ENCODE assay signal across 8 cellular contexts in the genomic region with DNA sequence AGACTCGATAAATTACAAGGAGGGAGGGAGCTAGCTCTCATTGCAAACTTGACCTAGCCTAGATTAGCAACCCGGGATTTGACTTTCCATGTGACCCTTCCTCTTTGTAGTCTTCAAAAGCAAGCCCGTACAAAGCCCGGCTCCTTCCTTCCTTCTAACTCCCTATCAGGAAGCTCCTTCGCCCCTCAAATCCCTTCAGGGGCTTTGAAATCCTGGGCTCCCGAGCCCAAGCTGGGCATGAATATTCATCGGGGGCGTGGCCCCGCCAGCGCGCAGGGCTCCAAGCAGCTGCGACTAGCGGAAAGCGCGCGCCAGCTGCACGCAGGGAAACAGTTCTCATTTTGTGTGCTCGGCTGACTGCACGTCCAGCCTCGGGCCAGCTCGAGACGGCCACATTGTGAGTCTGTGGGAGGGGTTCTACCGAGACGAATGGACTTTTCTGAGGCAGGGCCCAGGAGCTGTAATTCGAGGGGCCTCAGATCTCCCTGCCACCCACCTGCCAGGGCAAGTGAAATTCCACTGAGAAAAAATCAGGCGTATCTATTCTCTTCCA.
DNase-seq lines count a peak whose midpoint lies in the region; ATAC-seq and TF ChIP-seq lines count a peak whose summit lies in the region.

No MANE protein-coding gene starts in this region.

- H3K4me3 Mint-ChIP-seq in neural crest cell = peak overlapping the region; percentile 83

- no peaks in the 10 kb centered on the region for H3K27me3 ChIP-seq in thymus (ENCODE audit: control insufficient read depth, insufficient read depth)

- no peaks in the 10 kb centered on the region for H3K36me3 Mint-ChIP-seq in neural crest cell (ENCODE audit: low read depth)

- peak; percentile 0; the same call in 1 of the 2 replicates for TF ChIP-seq RAD21 in Ishikawa (IDR thresholded peaks at IDR 0.05; ENCODE audit: low read depth)

- no peaks in the 10 kb centered on the region for H3K9me3 ChIP-seq in thymus (ENCODE audit: control insufficient read depth)

- no peaks in the 10 kb centered on the region for H3K27me3 Mint-ChIP-seq in neural crest cell (ENCODE audit: low read depth)

- TF ChIP-seq CTCF in neural crest cell (conservative IDR thresholded peaks at IDR 0.05) = no peak

- peaks cover 6% of the 10 kb centered on the region for H3K4me1 ChIP-seq in thymus (ENCODE audit: control insufficient read depth, insufficient read depth, low read length)

- peaks cover 42% of the 10 kb centered on the region for H3K4me1 Mint-ChIP-seq in neural crest cell

- peak overlapping the region; percentile 55 for H3K27ac ChIP-seq in thymus (ENCODE audit: low read depth)

- no peaks in the 10 kb centered on the region for H3K36me3 ChIP-seq in thymus (ENCODE audit: control insufficient read depth, insufficient read depth)

- 2% methylated on average over 26 of the region's 26 CpGs for WGBS in thymus

- no peaks in the 10 kb centered on the region for H3K9me3 Mint-ChIP-seq in neural crest cell

- DNase-seq in DMS79 treated with DMSO at 0.1 percent for 48 hours (lab: John Stamatoyannopoulos, UW) (peak; percentile 97), RKO (ENCODE audit: low spot score) (peak; percentile 38), foreskin melanocyte (peak; percentile 88), neural crest cell (ENCODE audit: low read depth, low spot score) (peak; percentile 82)
- peak; percentile 4 to 58 (median 34) for DNase-seq in activated naive CD4-positive, alpha-beta T cell (lab: John Stamatoyannopoulos, UW)

- peak; percentile 89 for ATAC-seq in GM21717 (IDR thresholded peaks at IDR 0.05; ENCODE audit: unreplicated experiment)

- TF ChIP-seq EP300 in Ishikawa (IDR thresholded peaks at IDR 0.05; ENCODE audit: borderline replicate concordance) = no peak

- H3K27ac Mint-ChIP-seq in neural crest cell (ENCODE audit: unreplicated experiment) = peak overlapping the region; percentile 98

- H3K4me3 ChIP-seq in thymus (ENCODE audit: low read length) = peak overlapping the region; percentile 42

TF ChIP-seq in Ishikawa, 13 proteins besides CTCF, POLR2A, EP300 and RAD21:
- no peak for TF ChIP-seq CEBPB (IDR thresholded peaks at IDR 0.05)
- TF ChIP-seq YY1 (IDR thresholded peaks at IDR 0.05; ENCODE audit: low read depth) = no peak
- no peak for TF ChIP-seq NFIC (IDR thresholded peaks at IDR 0.05)
- no peak; the same call in 1 of the 2 replicates for TF ChIP-seq TAF1 (IDR thresholded peaks at IDR 0.05; ENCODE audit: low read depth)
- TF ChIP-seq TCF12 (IDR thresholded peaks at IDR 0.05; ENCODE audit: low read depth) = no peak
- no peak for TF ChIP-seq FOXM1 (IDR thresholded peaks at IDR 0.05; ENCODE audit: borderline replicate concordance, low read depth)
- TF ChIP-seq, protein P1, sequence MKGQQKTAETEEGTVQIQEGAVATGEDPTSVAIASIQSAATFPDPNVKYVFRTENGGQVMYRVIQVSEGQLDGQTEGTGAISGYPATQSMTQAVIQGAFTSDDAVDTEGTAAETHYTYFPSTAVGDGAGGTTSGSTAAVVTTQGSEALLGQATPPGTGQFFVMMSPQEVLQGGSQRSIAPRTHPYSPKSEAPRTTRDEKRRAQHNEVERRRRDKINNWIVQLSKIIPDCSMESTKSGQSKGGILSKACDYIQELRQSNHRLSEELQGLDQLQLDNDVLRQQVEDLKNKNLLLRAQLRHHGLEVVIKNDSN (IDR thresholded peaks at IDR 0.05) = no peak
- TF ChIP-seq, protein P2, sequence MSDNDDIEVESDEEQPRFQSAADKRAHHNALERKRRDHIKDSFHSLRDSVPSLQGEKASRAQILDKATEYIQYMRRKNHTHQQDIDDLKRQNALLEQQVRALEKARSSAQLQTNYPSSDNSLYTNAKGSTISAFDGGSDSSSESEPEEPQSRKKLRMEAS (IDR thresholded peaks at IDR 0.05) = peak; percentile 80
- TF ChIP-seq CREB1 (IDR thresholded peaks at IDR 0.05; ENCODE audit: low read depth) = no peak
- TF ChIP-seq, protein P3, sequence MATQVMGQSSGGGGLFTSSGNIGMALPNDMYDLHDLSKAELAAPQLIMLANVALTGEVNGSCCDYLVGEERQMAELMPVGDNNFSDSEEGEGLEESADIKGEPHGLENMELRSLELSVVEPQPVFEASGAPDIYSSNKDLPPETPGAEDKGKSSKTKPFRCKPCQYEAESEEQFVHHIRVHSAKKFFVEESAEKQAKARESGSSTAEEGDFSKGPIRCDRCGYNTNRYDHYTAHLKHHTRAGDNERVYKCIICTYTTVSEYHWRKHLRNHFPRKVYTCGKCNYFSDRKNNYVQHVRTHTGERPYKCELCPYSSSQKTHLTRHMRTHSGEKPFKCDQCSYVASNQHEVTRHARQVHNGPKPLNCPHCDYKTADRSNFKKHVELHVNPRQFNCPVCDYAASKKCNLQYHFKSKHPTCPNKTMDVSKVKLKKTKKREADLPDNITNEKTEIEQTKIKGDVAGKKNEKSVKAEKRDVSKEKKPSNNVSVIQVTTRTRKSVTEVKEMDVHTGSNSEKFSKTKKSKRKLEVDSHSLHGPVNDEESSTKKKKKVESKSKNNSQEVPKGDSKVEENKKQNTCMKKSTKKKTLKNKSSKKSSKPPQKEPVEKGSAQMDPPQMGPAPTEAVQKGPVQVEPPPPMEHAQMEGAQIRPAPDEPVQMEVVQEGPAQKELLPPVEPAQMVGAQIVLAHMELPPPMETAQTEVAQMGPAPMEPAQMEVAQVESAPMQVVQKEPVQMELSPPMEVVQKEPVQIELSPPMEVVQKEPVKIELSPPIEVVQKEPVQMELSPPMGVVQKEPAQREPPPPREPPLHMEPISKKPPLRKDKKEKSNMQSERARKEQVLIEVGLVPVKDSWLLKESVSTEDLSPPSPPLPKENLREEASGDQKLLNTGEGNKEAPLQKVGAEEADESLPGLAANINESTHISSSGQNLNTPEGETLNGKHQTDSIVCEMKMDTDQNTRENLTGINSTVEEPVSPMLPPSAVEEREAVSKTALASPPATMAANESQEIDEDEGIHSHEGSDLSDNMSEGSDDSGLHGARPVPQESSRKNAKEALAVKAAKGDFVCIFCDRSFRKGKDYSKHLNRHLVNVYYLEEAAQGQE (IDR thresholded peaks at IDR 0.05; ENCODE audit: low read depth) = no peak
- 0 out of 2 replicates have a peak, but pooled peaks have one; percentile 34 for TF ChIP-seq ZBTB7A (IDR thresholded peaks at IDR 0.05; ENCODE audit: low read depth)
- no peak for TF ChIP-seq TEAD4 (IDR thresholded peaks at IDR 0.05)
- no peak for TF ChIP-seq EGR1 (IDR thresholded peaks at IDR 0.05)

Comparison
In these comparisons a context has a peak if more than half of its experiments do, and no peak if none do; other contexts are left out.
1. Peak in every context shown above with its lines: DNase-seq, ATAC-seq, H3K4me3 ChIP-seq and H3K27ac ChIP-seq.
2. DNase-seq: peak in every context shown above with its lines; median percentile 97 in DMS79 treated with DMSO at 0.1 percent for 48 hours; 88 in foreskin melanocyte; 82 in neural crest cell; 38 in RKO; 34 in activated naive CD4-positive, alpha-beta T cell.